Comparison of ENCODE assay signal across 1 cellular context in the genomic region with DNA sequence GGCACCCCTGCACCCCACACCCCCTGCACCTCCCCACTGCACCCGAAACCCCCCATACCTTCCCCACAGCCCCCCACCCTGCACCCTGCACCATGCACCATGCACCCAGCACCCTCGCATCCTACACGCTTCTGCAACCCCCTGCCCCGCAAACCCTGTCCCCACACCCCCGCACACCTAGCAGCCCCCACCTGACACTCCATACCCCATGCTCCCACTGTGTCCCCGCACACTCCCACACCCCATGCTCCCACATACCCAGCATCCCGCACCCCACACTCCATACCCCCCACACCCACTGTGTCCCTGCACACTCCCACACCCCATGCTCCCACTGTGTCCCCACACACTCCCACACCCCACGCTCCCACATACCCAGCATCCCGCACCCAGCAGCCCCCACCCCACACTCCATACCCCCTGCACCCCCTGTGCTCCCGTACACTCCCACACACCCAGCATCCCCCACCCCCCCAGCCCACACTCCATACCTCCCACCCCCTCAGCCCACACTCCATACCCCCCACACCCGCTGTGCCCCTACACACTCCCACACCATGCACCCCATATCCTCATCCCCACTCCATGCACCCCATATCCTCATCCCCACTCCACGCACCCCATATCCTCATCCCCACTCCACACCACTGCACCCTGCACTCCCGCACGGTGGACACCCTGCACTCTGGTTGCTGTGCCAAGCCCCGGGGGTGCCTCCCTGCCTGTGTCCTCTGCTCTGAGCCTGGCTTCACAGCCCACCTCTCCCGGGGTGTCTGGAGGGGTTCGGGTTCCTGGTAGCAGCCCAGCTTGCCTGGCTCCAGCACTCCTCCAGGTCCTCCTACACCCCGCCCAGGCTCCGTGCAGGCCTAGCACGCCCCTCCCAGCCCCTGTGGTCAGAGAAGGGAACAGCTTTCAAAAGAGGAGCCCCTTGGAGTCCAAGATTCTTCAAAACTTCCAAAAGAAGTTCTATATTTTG.
TF ChIP-seq lines count a peak whose summit lies in the region.

No MANE protein-coding gene starts in this region.

TF ChIP-seq in HCT116, 20 proteins besides CTCF, POLR2A, EP300 and RAD21 (continued from another document):
- TF ChIP-seq, protein P1, sequence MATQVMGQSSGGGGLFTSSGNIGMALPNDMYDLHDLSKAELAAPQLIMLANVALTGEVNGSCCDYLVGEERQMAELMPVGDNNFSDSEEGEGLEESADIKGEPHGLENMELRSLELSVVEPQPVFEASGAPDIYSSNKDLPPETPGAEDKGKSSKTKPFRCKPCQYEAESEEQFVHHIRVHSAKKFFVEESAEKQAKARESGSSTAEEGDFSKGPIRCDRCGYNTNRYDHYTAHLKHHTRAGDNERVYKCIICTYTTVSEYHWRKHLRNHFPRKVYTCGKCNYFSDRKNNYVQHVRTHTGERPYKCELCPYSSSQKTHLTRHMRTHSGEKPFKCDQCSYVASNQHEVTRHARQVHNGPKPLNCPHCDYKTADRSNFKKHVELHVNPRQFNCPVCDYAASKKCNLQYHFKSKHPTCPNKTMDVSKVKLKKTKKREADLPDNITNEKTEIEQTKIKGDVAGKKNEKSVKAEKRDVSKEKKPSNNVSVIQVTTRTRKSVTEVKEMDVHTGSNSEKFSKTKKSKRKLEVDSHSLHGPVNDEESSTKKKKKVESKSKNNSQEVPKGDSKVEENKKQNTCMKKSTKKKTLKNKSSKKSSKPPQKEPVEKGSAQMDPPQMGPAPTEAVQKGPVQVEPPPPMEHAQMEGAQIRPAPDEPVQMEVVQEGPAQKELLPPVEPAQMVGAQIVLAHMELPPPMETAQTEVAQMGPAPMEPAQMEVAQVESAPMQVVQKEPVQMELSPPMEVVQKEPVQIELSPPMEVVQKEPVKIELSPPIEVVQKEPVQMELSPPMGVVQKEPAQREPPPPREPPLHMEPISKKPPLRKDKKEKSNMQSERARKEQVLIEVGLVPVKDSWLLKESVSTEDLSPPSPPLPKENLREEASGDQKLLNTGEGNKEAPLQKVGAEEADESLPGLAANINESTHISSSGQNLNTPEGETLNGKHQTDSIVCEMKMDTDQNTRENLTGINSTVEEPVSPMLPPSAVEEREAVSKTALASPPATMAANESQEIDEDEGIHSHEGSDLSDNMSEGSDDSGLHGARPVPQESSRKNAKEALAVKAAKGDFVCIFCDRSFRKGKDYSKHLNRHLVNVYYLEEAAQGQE (IDR thresholded peaks at IDR 0.05; ENCODE audit: low read depth), result no peak
- TF ChIP-seq SRF (IDR thresholded peaks at IDR 0.05; ENCODE audit: low read depth) (no peak), ELF1 (IDR thresholded peaks at IDR 0.05; ENCODE audit: borderline replicate concordance, low read depth) (no peak), ZFX (IDR thresholded peaks at IDR 0.05) (no peak), EZH2 (IDR thresholded peaks at IDR 0.05) (no peak), EGR1 (IDR thresholded peaks at IDR 0.05; ENCODE audit: low read depth) (no peak)
- TF ChIP-seq, protein P2, sequence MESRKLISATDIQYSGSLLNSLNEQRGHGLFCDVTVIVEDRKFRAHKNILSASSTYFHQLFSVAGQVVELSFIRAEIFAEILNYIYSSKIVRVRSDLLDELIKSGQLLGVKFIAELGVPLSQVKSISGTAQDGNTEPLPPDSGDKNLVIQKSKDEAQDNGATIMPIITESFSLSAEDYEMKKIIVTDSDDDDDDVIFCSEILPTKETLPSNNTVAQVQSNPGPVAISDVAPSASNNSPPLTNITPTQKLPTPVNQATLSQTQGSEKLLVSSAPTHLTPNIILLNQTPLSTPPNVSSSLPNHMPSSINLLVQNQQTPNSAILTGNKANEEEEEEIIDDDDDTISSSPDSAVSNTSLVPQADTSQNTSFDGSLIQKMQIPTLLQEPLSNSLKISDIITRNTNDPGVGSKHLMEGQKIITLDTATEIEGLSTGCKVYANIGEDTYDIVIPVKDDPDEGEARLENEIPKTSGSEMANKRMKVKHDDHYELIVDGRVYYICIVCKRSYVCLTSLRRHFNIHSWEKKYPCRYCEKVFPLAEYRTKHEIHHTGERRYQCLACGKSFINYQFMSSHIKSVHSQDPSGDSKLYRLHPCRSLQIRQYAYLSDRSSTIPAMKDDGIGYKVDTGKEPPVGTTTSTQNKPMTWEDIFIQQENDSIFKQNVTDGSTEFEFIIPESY (IDR thresholded peaks at IDR 0.05; ENCODE audit: extremely low read depth, insufficient replicate concordance, low read length), result no peak
